In genomic region chr10:37775612-37776011, GRCh38 we compare ENCODE assay signal across 3 cellular contexts.
"Had no signal": no experiment of that assay in that cellular context is flagged by ENCODE, and none has a peak within 500 bp of the region (broad histone marks: within the 10 kb centered on the region; RNA-seq: fewer than 3 reads in every experiment).

No MANE protein-coding gene starts in this region.

- ATAC-seq: GM12878 had no signal

- DNase-seq: GDM1, GF-D8 had no signal

- H3K4me3 ChIP-seq: GM12878 had no signal
